In genomic region chr11:92954003-92954402, GRCh38 we compare ENCODE assay signal across 30 cellular contexts. TPM values are rescaled to one million over a fixed set of nuclear protein-coding genes. Genes with fewer than 3 reads are reported as not detected.
"Had no signal": no experiment of that assay in that cellular context is flagged by ENCODE, and none has a peak within 500 bp of the region (broad histone marks: within the 10 kb centered on the region; RNA-seq: fewer than 3 reads in every experiment).

No MANE protein-coding gene starts in this region.

- DNase-seq: activated CD4-positive, alpha-beta memory T cell treated with anti-CD3 and anti-CD28 coated beads, Interleukin-2, amount 10 ng/mL, durations not matched to agents 7 days and 5 days; activated CD4-positive, alpha-beta T cell treated with anti-CD3 and anti-CD28 coated beads for 36 hours; activated CD4-positive, alpha-beta T cell treated with anti-CD3 and anti-CD28 coated beads, Interleukin-2, amount 50 U/mL, for 1 hour; activated gamma-delta T cell; activated naive CD4-positive, alpha-beta T cell treated with anti-CD3 and anti-CD28 coated beads for 36 hours; activated T-cell treated with anti-CD3 and anti-CD28 coated beads for 4 hours; activated T-cell treated with anti-CD3 and anti-CD28 coated beads, Interleukin-2, amount 50 U/mL, for 48 hours; amygdala; cerebellar nuclear complex; MG63; MV-4-11; NCI-H1105 treated with DMSO at 0.1 percent for 48 hours; NCI-H1694 treated with DMSO at 0.1 percent for 48 hours; NCI-H2029 treated with DMSO at 0.1 percent for 48 hours; NCI-H446 treated with DMSO at 0.1 percent for 48 hours; NCI-H526 treated with DMSO at 0.1 percent for 48 hours; NK-92 treated with Interleukin-12 subunit alpha and Interleukin-12 subunit beta, amount 100 ng/mL, for 24 hours; OCI-M1; RPMI8226; T-cell; T-helper 2 cell; T1000 had no signal

- H3K27ac ChIP-seq: SK-N-MC had no signal

- H3K36me3 ChIP-seq: MG63 had no signal

- H3K27me3 ChIP-seq: MG63 had no signal

- FAIRE-seq: colon, TTC549 had no signal

- ATAC-seq: activated CD4-positive, alpha-beta T cell treated with anti-CD3 and anti-CD28 coated beads for 36 hours; activated T-helper 17 cell treated with anti-CD3 and anti-CD28 coated beads, Interleukin-2, amount 50 U/mL, for 72 hours; Panc1; Right ventricle myocardium inferior; T-cell had no signal

- H3K4me3 ChIP-seq: MG63, SK-N-MC had no signal

RNA-seq across cellular contexts. Expression of gene MTNR1B, which starts 15.4 kb away (rescaled TPM):
- total RNA-seq: activated CD4-positive, alpha-beta memory T cell treated with anti-CD3 and anti-CD28 coated beads, Interleukin-2, amount 10 ng/mL, durations not matched to agents 7 days and 5 days; activated CD4-positive, alpha-beta T cell treated with anti-CD3 and anti-CD28 coated beads for 36 hours; activated CD8-positive, alpha-beta memory T cell treated with anti-CD3 and anti-CD28 coated beads for 36 hours; activated naive CD4-positive, alpha-beta T cell treated with anti-CD3 and anti-CD28 coated beads for 36 hours; activated T-helper 17 cell treated with anti-CD3 and anti-CD28 coated beads, Interleukin-2, amount 50 U/mL, for 72 hours; cardiac septum; Right ventricle myocardium inferior; T-cell had no signal
